10 cellular contexts compared by ENCODE assay signal in genomic region chr15:100889359-100890058, GRCh38. TPM values are rescaled to one million over a fixed set of nuclear protein-coding genes. Genes with fewer than 3 reads are reported as not detected.
DNase-seq lines count a peak whose midpoint lies in the region; TF ChIP-seq lines count a peak whose summit lies in the region.
"Had no signal": no experiment of that assay in that cellular context is flagged by ENCODE, and none has a peak within 500 bp of the region (broad histone marks: within the 10 kb centered on the region; RNA-seq: fewer than 3 reads in every experiment).

No MANE protein-coding gene starts in this region.

- peaks cover 9% of the 10 kb centered on the region for H3K36me3 Mint-ChIP-seq in endothelial cell (ENCODE audit: low read depth, unreplicated experiment)

- no peak overlapping the region for H3K4me3 Mint-ChIP-seq in endothelial cell (ENCODE audit: unreplicated experiment)

- no peaks in the 10 kb centered on the region for H3K9me3 Mint-ChIP-seq in endothelial cell (ENCODE audit: unreplicated experiment)

- peaks cover 4% of the 10 kb centered on the region for H3K4me1 Mint-ChIP-seq in endothelial cell (ENCODE audit: unreplicated experiment)

- H3K27me3 Mint-ChIP-seq in endothelial cell (ENCODE audit: unreplicated experiment): peaks cover 2% of the 10 kb centered on the region

- no peak overlapping the region for H3K27ac Mint-ChIP-seq in endothelial cell (ENCODE audit: unreplicated experiment)

- TF ChIP-seq CTCF in cardiac fibroblast (IDR thresholded peaks at IDR 0.05; ENCODE audit: low read depth, low read length) (no peak), endothelial cell (IDR thresholded peaks at IDR 0.05; ENCODE audit: unreplicated experiment) (no peak)

- no peak overlapping the region for H3K4me3 ChIP-seq in cardiac fibroblast (replicated peaks in 1 of 2; ENCODE audit: low read depth in 2 of 2, low read length in 2 of 2)

- DNase-seq in GM03348 (ENCODE audit: low spot score): peak; percentile 89
- peak; percentile 87 to 91 for DNase-seq in cardiac fibroblast (ENCODE audit: low read depth in 2 of 2)
- DNase-seq in iris pigment epithelial cell (ENCODE audit: low read depth): peak; percentile 93
- DNase-seq in stromal cell of bone marrow (ENCODE audit: low read depth): peak; percentile 85
- DNase-seq in endothelial cell (ENCODE audit: low spot score): no peak
- DNase-seq in NCI-H2227 (lab: John Stamatoyannopoulos, UW; ENCODE audit: unreplicated experiment): no peak
- DNase-seq in T-helper 2 cell: no peak
- DNase-seq in COLO668 (lab: John Stamatoyannopoulos, UW; ENCODE audit: unreplicated experiment): no peak
- DNase-seq: KBM-7, SHP77 treated with DMSO at 0.1 percent for 48 hours had no signal

RNA-seq across cellular contexts. Expression of gene ALDH1A3, which starts 9.9 kb away (rescaled TPM):
- total RNA-seq in endothelial cell (ENCODE audit: unreplicated experiment): 13.9 TPM

RNA-seq across cellular contexts. Expression of gene LRRK1, which starts 29.6 kb away (rescaled TPM):
- total RNA-seq in endothelial cell (ENCODE audit: unreplicated experiment): 4.8 TPM

Comparison
In these comparisons a context has a peak if more than half of its experiments do, and no peak if none do; other contexts are left out.
1. DNase-seq: peak in GM03348 (single experiment), cardiac fibroblast (2 of 2), iris pigment epithelial cell (single experiment) and stromal cell of bone marrow (single experiment); none in endothelial cell (single experiment), NCI-H2227 (single experiment), T-helper 2 cell (0 of 5) and COLO668 (single experiment).